ENCODE assay signal across 30 cellular contexts in the genomic region with DNA sequence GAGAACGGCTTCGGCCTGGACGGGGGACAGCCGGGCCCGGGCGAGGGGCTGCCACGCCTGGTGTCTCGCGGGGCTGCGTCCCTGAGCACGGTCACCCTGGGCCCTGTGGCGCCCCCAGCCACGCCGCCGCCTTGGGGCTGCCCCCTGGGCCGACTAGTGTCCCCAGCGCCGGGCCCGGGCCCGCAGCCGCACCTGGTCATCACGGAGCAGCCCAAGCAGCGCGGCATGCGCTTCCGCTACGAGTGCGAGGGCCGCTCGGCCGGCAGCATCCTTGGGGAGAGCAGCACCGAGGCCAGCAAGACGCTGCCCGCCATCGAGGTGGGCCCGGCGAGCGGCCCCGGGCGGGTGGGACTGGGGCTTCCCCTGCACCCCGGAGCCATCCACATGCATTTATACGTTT.
"Had no signal": no experiment of that assay in that cellular context is flagged by ENCODE, and none has a peak within 500 bp of the region (broad histone marks: within the 10 kb centered on the region; RNA-seq: fewer than 3 reads in every experiment).

No MANE protein-coding gene starts in this region.

- H3K27ac ChIP-seq: ascending aorta, breast epithelium, cardiac muscle cell, coronary artery, dorsolateral prefrontal cortex had no signal

- H3K27me3 Mint-ChIP-seq: activated CD4-positive, alpha-beta memory T cell treated with anti-CD3 and anti-CD28 coated beads, Interleukin-2, amount 10 ng/mL, durations not matched to agents 7 days and 5 days; activated CD4-positive, alpha-beta T cell treated with anti-CD3 and anti-CD28 coated beads, Interleukin-2, amount 10 ng/mL, durations not matched to agents 7 days and 5 days; activated naive CD4-positive, alpha-beta T cell treated with anti-CD3 and anti-CD28 coated beads, Interleukin-2, amount 10 ng/mL, durations not matched to agents 7 days and 5 days; activated naive CD8-positive, alpha-beta T cell treated with anti-CD3 and anti-CD28 coated beads, Interleukin-2, amount 10 ng/mL, durations not matched to agents 7 days and 5 days; activated T-cell treated with anti-CD3 and anti-CD28 coated beads, Interleukin-2, amount 50 U/mL, for 24 hours; brain; dendritic cell treated with granulocyte-macrophage colony-stimulating factor and Interleukin-4, amounts not matched to agents 40 ng/mL and 50 ng/mL, for 4 days had no signal

- H3K4me3 ChIP-seq: ascending aorta, breast epithelium, cardiac muscle cell, coronary artery, dorsolateral prefrontal cortex had no signal

- H3K27me3 ChIP-seq: ascending aorta, breast epithelium, cardiac muscle cell, dorsolateral prefrontal cortex had no signal

- H3K27ac Mint-ChIP-seq: activated CD4-positive, alpha-beta memory T cell treated with anti-CD3 and anti-CD28 coated beads, Interleukin-2, amount 10 ng/mL, durations not matched to agents 7 days and 5 days; activated CD4-positive, alpha-beta T cell treated with anti-CD3 and anti-CD28 coated beads, Interleukin-2, amount 10 ng/mL, durations not matched to agents 7 days and 5 days; activated naive CD4-positive, alpha-beta T cell treated with anti-CD3 and anti-CD28 coated beads, Interleukin-2, amount 10 ng/mL, durations not matched to agents 7 days and 5 days; activated naive CD4-positive, alpha-beta T cell treated with anti-CD3 and anti-CD28 coated beads, Interleukin-2, amount 50 U/mL, for 72 hours; activated naive CD8-positive, alpha-beta T cell treated with anti-CD3 and anti-CD28 coated beads, Interleukin-2, amount 10 ng/mL, durations not matched to agents 7 days and 5 days; activated T-cell treated with anti-CD3 and anti-CD28 coated beads, Interleukin-2, amount 50 U/mL, for 24 hours; activated T-cell treated with anti-CD3 and anti-CD28 coated beads, Interleukin-2, amount 50 U/mL, for 72 hours; brain; dendritic cell treated with granulocyte-macrophage colony-stimulating factor and Interleukin-4, amounts not matched to agents 40 ng/mL and 50 ng/mL, for 4 days; endodermal cell; WTC11 had no signal

- H3K9me3 ChIP-seq: ascending aorta, breast epithelium had no signal

- H3K4me3 Mint-ChIP-seq: activated CD4-positive, alpha-beta memory T cell treated with anti-CD3 and anti-CD28 coated beads, Interleukin-2, amount 10 ng/mL, durations not matched to agents 7 days and 5 days; activated CD4-positive, alpha-beta T cell treated with anti-CD3 and anti-CD28 coated beads, Interleukin-2, amount 10 ng/mL, durations not matched to agents 7 days and 5 days; activated naive CD4-positive, alpha-beta T cell treated with anti-CD3 and anti-CD28 coated beads, Interleukin-2, amount 10 ng/mL, durations not matched to agents 7 days and 5 days; activated naive CD8-positive, alpha-beta T cell treated with anti-CD3 and anti-CD28 coated beads, Interleukin-2, amount 10 ng/mL, durations not matched to agents 7 days and 5 days; activated T-cell treated with anti-CD3 and anti-CD28 coated beads, Interleukin-2, amount 50 U/mL, for 24 hours; activated T-cell treated with anti-CD3 and anti-CD28 coated beads, Interleukin-2, amount 50 U/mL, for 72 hours; brain; dendritic cell treated with granulocyte-macrophage colony-stimulating factor and Interleukin-4, amounts not matched to agents 40 ng/mL and 50 ng/mL, for 4 days; endodermal cell; WTC11 had no signal

- ATAC-seq: activated naive CD4-positive, alpha-beta T cell treated with anti-CD3 and anti-CD28 coated beads, Interleukin-2, amount 50 U/mL, for 72 hours; activated T-cell treated with anti-CD3 and anti-CD28 coated beads, Interleukin-2, amount 50 U/mL, for 72 hours; esophagus mucosa; WTC11 had no signal

- H3K9me3 Mint-ChIP-seq: activated CD4-positive, alpha-beta memory T cell treated with anti-CD3 and anti-CD28 coated beads, Interleukin-2, amount 10 ng/mL, durations not matched to agents 7 days and 5 days; activated CD4-positive, alpha-beta T cell treated with anti-CD3 and anti-CD28 coated beads, Interleukin-2, amount 10 ng/mL, durations not matched to agents 7 days and 5 days; activated naive CD4-positive, alpha-beta T cell treated with anti-CD3 and anti-CD28 coated beads, Interleukin-2, amount 10 ng/mL, durations not matched to agents 7 days and 5 days; activated naive CD4-positive, alpha-beta T cell treated with anti-CD3 and anti-CD28 coated beads, Interleukin-2, amount 50 U/mL, for 72 hours; activated naive CD8-positive, alpha-beta T cell treated with anti-CD3 and anti-CD28 coated beads, Interleukin-2, amount 10 ng/mL, durations not matched to agents 7 days and 5 days; activated T-cell treated with anti-CD3 and anti-CD28 coated beads, Interleukin-2, amount 50 U/mL, for 24 hours; activated T-cell treated with anti-CD3 and anti-CD28 coated beads, Interleukin-2, amount 50 U/mL, for 72 hours; brain; dendritic cell treated with granulocyte-macrophage colony-stimulating factor and Interleukin-4, amounts not matched to agents 40 ng/mL and 50 ng/mL, for 4 days; endodermal cell; WTC11 had no signal

- H3K36me3 Mint-ChIP-seq: brain, WTC11 had no signal

- H3K4me1 Mint-ChIP-seq: WTC11 had no signal

- DNase-seq: activated CD4-positive, alpha-beta memory T cell treated with anti-CD3 and anti-CD28 coated beads, Interleukin-2, amount 10 ng/mL, durations not matched to agents 7 days and 5 days; activated CD4-positive, alpha-beta T cell treated with anti-CD3 and anti-CD28 coated beads for 1 hour; activated CD4-positive, alpha-beta T cell treated with anti-CD3 and anti-CD28 coated beads for 4 hours; activated CD4-positive, alpha-beta T cell treated with anti-CD3 and anti-CD28 coated beads, Interleukin-2, amount 10 ng/mL, durations not matched to agents 7 days and 5 days; activated CD4-positive, alpha-beta T cell treated with anti-CD3 and anti-CD28 coated beads, Interleukin-2, amount 50 U/mL, for 4 hours; activated CD8-positive, alpha-beta memory T cell treated with anti-CD3 and anti-CD28 coated beads, Interleukin-2, amount 50 U/mL, for 48 hours; activated gamma-delta T cell; activated naive CD4-positive, alpha-beta T cell; activated naive CD4-positive, alpha-beta T cell treated with anti-CD3 and anti-CD28 coated beads, Interleukin-2, amount 10 ng/mL, durations not matched to agents 7 days and 5 days; activated naive CD8-positive, alpha-beta T cell treated with anti-CD3 and anti-CD28 coated beads, Interleukin-2, amount 10 ng/mL, durations not matched to agents 7 days and 5 days; activated T-cell treated with anti-CD3 and anti-CD28 coated beads for 4 hours; activated T-cell treated with anti-CD3 and anti-CD28 coated beads, Interleukin-2, amount 50 U/mL, for 24 hours; activated T-cell treated with anti-CD3 and anti-CD28 coated beads, Interleukin-2, amount 50 U/mL, for 72 hours; central memory CD4-positive, alpha-beta T cell; dorsolateral prefrontal cortex; effector memory CD4-positive, alpha-beta T cell; endodermal cell; foreskin fibroblast; head of caudate nucleus; T-helper 1 cell; T-helper 2 cell had no signal

- H3K36me3 ChIP-seq: breast epithelium, cardiac muscle cell had no signal
